In the genomic region with DNA sequence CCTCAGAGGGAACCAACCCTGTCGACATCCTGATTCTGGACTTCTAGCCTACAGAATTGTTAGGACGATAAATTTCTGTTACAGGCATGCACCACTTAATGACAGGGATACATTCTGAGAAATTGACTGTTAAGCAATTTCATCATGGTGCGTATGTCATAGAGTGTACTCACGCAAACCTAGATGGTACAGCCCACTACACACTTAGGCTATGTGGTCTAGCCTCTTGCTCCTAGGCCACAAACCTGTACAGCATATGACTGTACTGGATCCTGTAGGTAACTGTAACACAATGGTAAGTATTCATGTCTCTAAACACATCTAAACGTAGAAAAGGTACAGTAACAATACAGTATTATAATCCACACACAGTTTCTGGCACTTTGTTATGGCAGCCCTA, we compare ENCODE assay signal across 31 cellular contexts.
"Had no signal": no experiment of that assay in that cellular context is flagged by ENCODE, and none has a peak within 500 bp of the region (broad histone marks: within the 10 kb centered on the region; RNA-seq: fewer than 3 reads in every experiment).

No MANE protein-coding gene starts in this region.

- H3K9me3 ChIP-seq: pancreas, prostate gland, testis, transverse colon had no signal

- H3K4me3 Mint-ChIP-seq: activated B cell treated with CpG ODN at 0.5 μM for 24 hours; central memory CD8-positive, alpha-beta T cell; stimulated activated naive B cell treated with anti-CD40 and anti-IgM and Interleukin-4, amounts not matched to agents 10 μg/mL and 1 μg/mL and 100 μg/mL, for 72 hours; T-helper 2 cell treated with Interferon-gamma antibody and Interleukin-4, amounts not matched to agents 5 μg/mL and 100 μg/mL, for 36 hours had no signal

- H3K36me3 ChIP-seq: pancreas, prostate gland, transverse colon had no signal

- H3K27ac Mint-ChIP-seq: activated naive CD4-positive, alpha-beta T cell treated with anti-CD3 and anti-CD28 coated beads, Interleukin-2, amount 50 U/mL, for 72 hours; T-helper 2 cell treated with Interferon-gamma antibody and Interleukin-4, amounts not matched to agents 5 μg/mL and 100 μg/mL, for 36 hours had no signal

- H3K9me3 Mint-ChIP-seq: central memory CD8-positive, alpha-beta T cell had no signal

- H3K27me3 ChIP-seq: pancreas, testis, transverse colon had no signal

- FAIRE-seq: bronchial epithelial cell, colon, frontal cortex, pancreas, urothelium cell line had no signal

- H3K27me3 Mint-ChIP-seq: activated B cell treated with CpG ODN at 0.5 μM for 24 hours; central memory CD8-positive, alpha-beta T cell; stimulated activated naive B cell treated with anti-CD40 and anti-IgM and Interleukin-4, amounts not matched to agents 10 μg/mL and 1 μg/mL and 100 μg/mL, for 72 hours had no signal

- DNase-seq: activated B cell treated with CpG ODN at 0.5 μM for 24 hours; activated CD4-positive, alpha-beta T cell treated with anti-CD3 and anti-CD28 coated beads, Interleukin-2, amount 50 U/mL, for 4 hours; activated CD8-positive, alpha-beta memory T cell treated with anti-CD3 and anti-CD28 coated beads, Interleukin-2, amount 50 U/mL, for 4 hours; activated naive CD4-positive, alpha-beta T cell; activated T-cell treated with anti-CD3 and anti-CD28 coated beads, Interleukin-2, amount 50 U/mL, for 48 hours; anterior cingulate cortex; dermis blood vessel endothelial cell; effector CD4-positive, alpha-beta T cell; glutamatergic neuron; islet precursor cell; left cardiac atrium; left ventricle myocardium superior; nucleus accumbens; pancreas; retina; stimulated activated CD4-positive, alpha-beta T cell treated with anti-CD3 and anti-CD28 coated beads, Interleukin-4, amount 100 ng/mL, for 24 hours; stimulated activated naive B cell treated with anti-CD40 and anti-IgM and Interleukin-4, amounts not matched to agents 10 μg/mL and 1 μg/mL and 100 μg/mL, for 72 hours; T-helper 1 cell; testis; transverse colon had no signal

- H3K27ac ChIP-seq: epithelial cell of prostate, pancreas, prostate gland, skin epidermis, testis, transverse colon had no signal

- ATAC-seq: left cardiac atrium; left ventricle myocardium superior; pancreas; sciatic nerve; stimulated activated naive B cell treated with anti-CD40 and anti-IgM and Interleukin-4, amounts not matched to agents 10 μg/mL and 1 μg/mL and 100 μg/mL, for 72 hours had no signal

- H3K4me1 ChIP-seq: prostate gland, testis had no signal

- H3K4me3 ChIP-seq: pancreas, prostate gland, skin epidermis, testis, transverse colon had no signal
